Comparison of ENCODE assay signal across 18 cellular contexts in genomic region chr12:89618113-89618862, GRCh38.
A peak's percentile ranks its signal among the peaks of the same experiment; 100 is the strongest.
DNase-seq lines count a peak whose midpoint lies in the region; ATAC-seq and TF ChIP-seq lines count a peak whose summit lies in the region.
"Had no signal": no experiment of that assay in that cellular context is flagged by ENCODE, and none has a peak within 500 bp of the region (broad histone marks: within the 10 kb centered on the region; RNA-seq: fewer than 3 reads in every experiment).

No MANE protein-coding gene starts in this region.

- peaks cover 11% of the 10 kb centered on the region for H3K4me1 Mint-ChIP-seq in activated CD8-positive, alpha-beta T cell treated with anti-CD3 and anti-CD28 coated beads for 36 hours (ENCODE audit: low read depth)
- H3K4me1 Mint-ChIP-seq in activated CD8-positive, alpha-beta T cell treated with anti-CD3 and anti-CD28 coated beads, Interleukin-2, amount 10 ng/mL, durations not matched to agents 7 days and 5 days (ENCODE audit: low read depth), result peaks cover 4% of the 10 kb centered on the region
- H3K4me1 Mint-ChIP-seq in stimulated activated naive B cell treated with anti-CD40 and anti-IgM and Interleukin-4, amounts not matched to agents 10 μg/mL and 1 μg/mL and 100 μg/mL, for 72 hours, result peaks cover 12 to 20% of the 10 kb centered on the region in 2 donors
- H3K4me1 Mint-ChIP-seq in activated T-helper 1 cell treated with anti-CD3 and anti-CD28 coated beads, Interleukin-12 subunit alpha, Interleukin-12 subunit beta, Interleukin-2, Interleukin-4 antibody, amounts not matched to agents 30 ng/mL and 10 ng/mL and 1 ng/mL, durations not matched to agents 14 hours and 24 hours and 36 hours (ENCODE audit: low read depth), result no peaks in the 10 kb centered on the region
- H3K4me1 Mint-ChIP-seq: neural crest cell had no signal

- peaks cover 37% of the 10 kb centered on the region for H3K36me3 Mint-ChIP-seq in activated CD8-positive, alpha-beta T cell treated with anti-CD3 and anti-CD28 coated beads for 36 hours (ENCODE audit: low read depth)
- H3K36me3 Mint-ChIP-seq in activated CD8-positive, alpha-beta T cell treated with anti-CD3 and anti-CD28 coated beads, Interleukin-2, amount 10 ng/mL, durations not matched to agents 7 days and 5 days (ENCODE audit: low read depth), result peaks cover 35% of the 10 kb centered on the region
- H3K36me3 Mint-ChIP-seq in stimulated activated naive B cell treated with anti-CD40 and anti-IgM and Interleukin-4, amounts not matched to agents 10 μg/mL and 1 μg/mL and 100 μg/mL, for 72 hours, result peaks cover 42 to 52% of the 10 kb centered on the region in 2 donors
- H3K36me3 Mint-ChIP-seq in activated T-helper 1 cell treated with anti-CD3 and anti-CD28 coated beads, Interleukin-12 subunit alpha, Interleukin-12 subunit beta, Interleukin-2, Interleukin-4 antibody, amounts not matched to agents 30 ng/mL and 10 ng/mL and 1 ng/mL, durations not matched to agents 14 hours and 24 hours and 36 hours (ENCODE audit: low read depth), result peaks cover 21% of the 10 kb centered on the region

- no peak overlapping the region for H3K4me3 ChIP-seq in choroid plexus epithelial cell (ENCODE audit: low read depth, low read length)
- H3K4me3 ChIP-seq: PC-9, psoas muscle had no signal

- ATAC-seq in activated CD8-positive, alpha-beta T cell treated with anti-CD3 and anti-CD28 coated beads for 36 hours, result peak; percentile 89
- ATAC-seq in activated CD8-positive, alpha-beta T cell treated with anti-CD3 and anti-CD28 coated beads, Interleukin-2, amount 10 ng/mL, durations not matched to agents 7 days and 5 days, result no peak
- ATAC-seq in HG03354 (IDR thresholded peaks at IDR 0.05; ENCODE audit: poor library complexity, severe bottlenecking, unreplicated experiment), result peak; percentile 59
- ATAC-seq in stimulated activated naive B cell treated with anti-CD40 and anti-IgM and Interleukin-4, amounts not matched to agents 10 μg/mL and 1 μg/mL and 100 μg/mL, for 72 hours (replicated peaks), result peak; percentile 95 to 96
- ATAC-seq: psoas muscle had no signal

- POLR2A ChIA-PET in activated CD8-positive, alpha-beta T cell treated with anti-CD3 and anti-CD28 coated beads for 36 hours (lab: Charles Lee), result interaction anchor here (0.6 kb wide), 2 partner anchors 43 to 330 kb away, joined by 3 to 4 read pairs; no protein-coding TSS in a partner anchor
- POLR2A ChIA-PET in activated CD8-positive, alpha-beta T cell treated with anti-CD3 and anti-CD28 coated beads, Interleukin-2, amount 10 ng/mL, durations not matched to agents 7 days and 5 days (lab: Charles Lee), result no interaction called here

- TF ChIP-seq CTCF in activated CD8-positive, alpha-beta T cell treated with anti-CD3 and anti-CD28 coated beads for 36 hours (IDR thresholded peaks at IDR 0.05), result no peak
- peak; percentile 10 for TF ChIP-seq CTCF in choroid plexus epithelial cell (conservative IDR thresholded peaks at IDR 0.05; ENCODE audit: low read depth, low read length)

- intact Hi-C loops in activated CD8-positive, alpha-beta T cell treated with anti-CD3 and anti-CD28 coated beads for 36 hours (cut with micrococcal nuclease), result no loop called here
- intact Hi-C loops in activated T-helper 1 cell treated with anti-CD3 and anti-CD28 coated beads, Interleukin-12 subunit alpha, Interleukin-12 subunit beta, Interleukin-2, Interleukin-4 antibody, amounts not matched to agents 30 ng/mL and 10 ng/mL and 1 ng/mL, durations not matched to agents 14 hours and 24 hours and 36 hours (cut with micrococcal nuclease), result no loop called here

- CTCF ChIA-PET in activated CD8-positive, alpha-beta T cell treated with anti-CD3 and anti-CD28 coated beads for 36 hours (lab: Charles Lee), result interaction anchor here (0.9 kb wide), 1 partner anchor 8 kb away, joined by 4 read pairs; no protein-coding TSS in a partner anchor
- CTCF ChIA-PET in activated CD8-positive, alpha-beta T cell treated with anti-CD3 and anti-CD28 coated beads, Interleukin-2, amount 10 ng/mL, durations not matched to agents 7 days and 5 days (lab: Charles Lee), result interaction anchor here (1.7 to 2.0 kb wide), 2 partner anchors 10 to 20 kb away, joined by 4 to 6 read pairs; no protein-coding TSS in a partner anchor

- DNase-seq in activated CD8-positive, alpha-beta T cell treated with anti-CD3 and anti-CD28 coated beads for 36 hours, result peak; percentile 15
- no peak for DNase-seq in activated CD8-positive, alpha-beta T cell treated with anti-CD3 and anti-CD28 coated beads, Interleukin-2, amount 10 ng/mL, durations not matched to agents 7 days and 5 days
- DNase-seq in choroid plexus epithelial cell (ENCODE audit: low read depth), result peak; percentile 22
- no peak for DNase-seq in stimulated activated naive B cell treated with anti-CD40 and anti-IgM and Interleukin-4, amounts not matched to agents 10 μg/mL and 1 μg/mL and 100 μg/mL, for 72 hours
- no peak for DNase-seq in NK-92 treated with Interleukin-12 subunit alpha and Interleukin-12 subunit beta, amount 100 ng/mL, for 24 hours (lab: John Stamatoyannopoulos, UW)
- no peak for DNase-seq in activated T-helper 1 cell treated with anti-CD3 and anti-CD28 coated beads, Interleukin-12 subunit alpha, Interleukin-12 subunit beta, Interleukin-2, Interleukin-4 antibody, amounts not matched to agents 30 ng/mL and 10 ng/mL and 1 ng/mL, durations not matched to agents 14 hours and 24 hours and 36 hours (ENCODE audit: low spot score)
- DNase-seq in effector CD4-positive, alpha-beta T cell, result no peak
- DNase-seq: activated CD8-positive, alpha-beta memory T cell treated with anti-CD3 and anti-CD28 coated beads, Interleukin-2, amount 50 U/mL, for 4 hours; DMS53; hippocampal formation; midbrain; NCI-H1092; NCI-H748 treated with DMSO at 0.1 percent for 48 hours; PC-9; psoas muscle had no signal

- H3K4me3 Mint-ChIP-seq in activated CD8-positive, alpha-beta T cell treated with anti-CD3 and anti-CD28 coated beads for 36 hours, result no peak overlapping the region
- no peak overlapping the region for H3K4me3 Mint-ChIP-seq in activated CD8-positive, alpha-beta T cell treated with anti-CD3 and anti-CD28 coated beads, Interleukin-2, amount 10 ng/mL, durations not matched to agents 7 days and 5 days
- no peak overlapping the region for H3K4me3 Mint-ChIP-seq in stimulated activated naive B cell treated with anti-CD40 and anti-IgM and Interleukin-4, amounts not matched to agents 10 μg/mL and 1 μg/mL and 100 μg/mL, for 72 hours
- no peak overlapping the region for H3K4me3 Mint-ChIP-seq in activated T-helper 1 cell treated with anti-CD3 and anti-CD28 coated beads, Interleukin-12 subunit alpha, Interleukin-12 subunit beta, Interleukin-2, Interleukin-4 antibody, amounts not matched to agents 30 ng/mL and 10 ng/mL and 1 ng/mL, durations not matched to agents 14 hours and 24 hours and 36 hours
- H3K4me3 Mint-ChIP-seq: activated naive CD4-positive, alpha-beta T cell treated with anti-CD3 and anti-CD28 coated beads, Interleukin-2, amount 50 U/mL, for 24 hours; neural crest cell had no signal

- H3K27me3 Mint-ChIP-seq in activated CD8-positive, alpha-beta T cell treated with anti-CD3 and anti-CD28 coated beads for 36 hours, result no peaks in the 10 kb centered on the region
- H3K27me3 Mint-ChIP-seq in activated CD8-positive, alpha-beta T cell treated with anti-CD3 and anti-CD28 coated beads, Interleukin-2, amount 10 ng/mL, durations not matched to agents 7 days and 5 days (ENCODE audit: low read depth), result no peaks in the 10 kb centered on the region
- H3K27me3 Mint-ChIP-seq in stimulated activated naive B cell treated with anti-CD40 and anti-IgM and Interleukin-4, amounts not matched to agents 10 μg/mL and 1 μg/mL and 100 μg/mL, for 72 hours, result no peaks in the 10 kb centered on the region
- H3K27me3 Mint-ChIP-seq in activated T-helper 1 cell treated with anti-CD3 and anti-CD28 coated beads, Interleukin-12 subunit alpha, Interleukin-12 subunit beta, Interleukin-2, Interleukin-4 antibody, amounts not matched to agents 30 ng/mL and 10 ng/mL and 1 ng/mL, durations not matched to agents 14 hours and 24 hours and 36 hours (ENCODE audit: insufficient read depth), result no peaks in the 10 kb centered on the region
- H3K27me3 Mint-ChIP-seq: activated naive CD4-positive, alpha-beta T cell treated with anti-CD3 and anti-CD28 coated beads, Interleukin-2, amount 50 U/mL, for 24 hours had no signal

- peak overlapping the region; percentile 39 for H3K27ac Mint-ChIP-seq in activated CD8-positive, alpha-beta T cell treated with anti-CD3 and anti-CD28 coated beads for 36 hours
- H3K27ac Mint-ChIP-seq in activated CD8-positive, alpha-beta T cell treated with anti-CD3 and anti-CD28 coated beads, Interleukin-2, amount 10 ng/mL, durations not matched to agents 7 days and 5 days, result no peak overlapping the region
- H3K27ac Mint-ChIP-seq in stimulated activated naive B cell treated with anti-CD40 and anti-IgM and Interleukin-4, amounts not matched to agents 10 μg/mL and 1 μg/mL and 100 μg/mL, for 72 hours, result peak overlapping the region; percentile 3
- H3K27ac Mint-ChIP-seq in activated T-helper 1 cell treated with anti-CD3 and anti-CD28 coated beads, Interleukin-12 subunit alpha, Interleukin-12 subunit beta, Interleukin-2, Interleukin-4 antibody, amounts not matched to agents 30 ng/mL and 10 ng/mL and 1 ng/mL, durations not matched to agents 14 hours and 24 hours and 36 hours, result no peak overlapping the region
- H3K27ac Mint-ChIP-seq: activated naive CD4-positive, alpha-beta T cell treated with anti-CD3 and anti-CD28 coated beads, Interleukin-2, amount 50 U/mL, for 24 hours had no signal

- no peaks in the 10 kb centered on the region for H3K9me3 Mint-ChIP-seq in activated CD8-positive, alpha-beta T cell treated with anti-CD3 and anti-CD28 coated beads for 36 hours
- H3K9me3 Mint-ChIP-seq in activated CD8-positive, alpha-beta T cell treated with anti-CD3 and anti-CD28 coated beads, Interleukin-2, amount 10 ng/mL, durations not matched to agents 7 days and 5 days (ENCODE audit: insufficient read depth), result no peaks in the 10 kb centered on the region
- no peaks in the 10 kb centered on the region for H3K9me3 Mint-ChIP-seq in stimulated activated naive B cell treated with anti-CD40 and anti-IgM and Interleukin-4, amounts not matched to agents 10 μg/mL and 1 μg/mL and 100 μg/mL, for 72 hours
- no peaks in the 10 kb centered on the region for H3K9me3 Mint-ChIP-seq in activated T-helper 1 cell treated with anti-CD3 and anti-CD28 coated beads, Interleukin-12 subunit alpha, Interleukin-12 subunit beta, Interleukin-2, Interleukin-4 antibody, amounts not matched to agents 30 ng/mL and 10 ng/mL and 1 ng/mL, durations not matched to agents 14 hours and 24 hours and 36 hours
- H3K9me3 Mint-ChIP-seq: activated naive CD4-positive, alpha-beta T cell treated with anti-CD3 and anti-CD28 coated beads, Interleukin-2, amount 50 U/mL, for 24 hours; neural crest cell had no signal

Comparison
In these comparisons a context has a peak if more than half of its experiments do, and no peak if none do; other contexts are left out.
1. DNase-seq: peak in activated CD8-positive, alpha-beta T cell treated with anti-CD3 and anti-CD28 coated beads for 36 hours (single experiment) and choroid plexus epithelial cell (single experiment); none in activated CD8-positive, alpha-beta T cell treated with anti-CD3 and anti-CD28 coated beads, Interleukin-2, amount 10 ng/mL, durations not matched to agents 7 days and 5 days (single experiment), stimulated activated naive B cell treated with anti-CD40 and anti-IgM and Interleukin-4, amounts not matched to agents 10 μg/mL and 1 μg/mL and 100 μg/mL, for 72 hours (single experiment), NK-92 treated with Interleukin-12 subunit alpha and Interleukin-12 subunit beta, amount 100 ng/mL, for 24 hours (single experiment), activated T-helper 1 cell treated with anti-CD3 and anti-CD28 coated beads, Interleukin-12 subunit alpha, Interleukin-12 subunit beta, Interleukin-2, Interleukin-4 antibody, amounts not matched to agents 30 ng/mL and 10 ng/mL and 1 ng/mL, durations not matched to agents 14 hours and 24 hours and 36 hours (single experiment) and effector CD4-positive, alpha-beta T cell (single experiment).
2. H3K27ac Mint-ChIP-seq: peak in activated CD8-positive, alpha-beta T cell treated with anti-CD3 and anti-CD28 coated beads for 36 hours (single experiment) and stimulated activated naive B cell treated with anti-CD40 and anti-IgM and Interleukin-4, amounts not matched to agents 10 μg/mL and 1 μg/mL and 100 μg/mL, for 72 hours (single experiment); none in activated CD8-positive, alpha-beta T cell treated with anti-CD3 and anti-CD28 coated beads, Interleukin-2, amount 10 ng/mL, durations not matched to agents 7 days and 5 days (single experiment) and activated T-helper 1 cell treated with anti-CD3 and anti-CD28 coated beads, Interleukin-12 subunit alpha, Interleukin-12 subunit beta, Interleukin-2, Interleukin-4 antibody, amounts not matched to agents 30 ng/mL and 10 ng/mL and 1 ng/mL, durations not matched to agents 14 hours and 24 hours and 36 hours (single experiment).